In genomic region chr12:43154498-43155045, GRCh38 we compare ENCODE assay signal across 28 cellular contexts.
"Had no signal": no experiment of that assay in that cellular context is flagged by ENCODE, and none has a peak within 500 bp of the region (broad histone marks: within the 10 kb centered on the region; RNA-seq: fewer than 3 reads in every experiment).

No MANE protein-coding gene starts in this region.

- H3K36me3 ChIP-seq: Peyer's patch, SJCRH30 had no signal

- H3K4me3 ChIP-seq: Peyer's patch, SJCRH30 had no signal

- H3K4me2 ChIP-seq: SK-N-SH had no signal

- DNase-seq: activated CD4-positive, alpha-beta memory T cell treated with anti-CD3 and anti-CD28 coated beads for 36 hours; activated CD4-positive, alpha-beta T cell treated with anti-CD3 and anti-CD28 coated beads, Interleukin-2, amount 10 ng/mL, durations not matched to agents 24 days and 14 days; activated CD4-positive, CD25-positive, alpha-beta regulatory T cell treated with anti-CD3 and anti-CD28 coated beads, Interleukin-2, amount 50 U/mL, for 72 hours; activated CD8-positive, alpha-beta memory T cell treated with anti-CD3 and anti-CD28 coated beads for 24 hours; activated effector memory CD4-positive, alpha-beta T cell treated with anti-CD3 and anti-CD28 coated beads, Interleukin-2, amount 50 U/mL, for 16 hours; activated naive CD4-positive, alpha-beta T cell treated with Interleukin-2 at 50 U/mL for 16 hours; activated naive CD8-positive, alpha-beta T cell treated with anti-CD3 and anti-CD28 coated beads, Interleukin-2, amount 50 U/mL, for 24 hours; activated T-cell treated with anti-CD3 and anti-CD28 coated beads, Interleukin-2, amount 50 U/mL, for 4 hours; amniotic stem cell; NCI-H1092; NCI-H1417; NCI-H1930; NCI-H2171; NCI-H2227 treated with DMSO at 0.1 percent for 48 hours; NCI-H446 treated with DMSO at 0.1 percent for 48 hours; NCI-H524 treated with DMSO at 0.1 percent for 48 hours; NCI-H82; NK-92 treated with Interleukin-12 subunit alpha and Interleukin-12 subunit beta, amount 100 ng/mL, for 24 hours; Peyer's patch; Right ventricle myocardium superior; SJCRH30; SK-N-SH; SW 1271 had no signal

- H3K27me3 ChIP-seq: Peyer's patch, SJCRH30 had no signal

- H3K4me3 Mint-ChIP-seq: activated CD4-positive, alpha-beta memory T cell treated with anti-CD3 and anti-CD28 coated beads for 36 hours; activated CD4-positive, alpha-beta T cell treated with anti-CD3 and anti-CD28 coated beads, Interleukin-2, amount 10 ng/mL, durations not matched to agents 24 days and 14 days; activated naive CD8-positive, alpha-beta T cell treated with anti-CD3 and anti-CD28 coated beads, Interleukin-2, amount 50 U/mL, for 24 hours; activated T-cell treated with anti-CD3 and anti-CD28 coated beads, Interleukin-2, amount 50 U/mL, for 4 hours; brain; central memory CD8-positive, alpha-beta T cell; T-helper 1 cell treated with Interleukin-12 subunit alpha and Interleukin-12 subunit beta and Interleukin-4 antibody, amounts not matched to agents 30 μg/mL and 1 μg/mL, for 36 hours had no signal

- H3K27ac Mint-ChIP-seq: activated CD4-positive, alpha-beta memory T cell treated with anti-CD3 and anti-CD28 coated beads for 36 hours; activated CD4-positive, alpha-beta T cell treated with anti-CD3 and anti-CD28 coated beads, Interleukin-2, amount 10 ng/mL, durations not matched to agents 24 days and 14 days; activated naive CD4-positive, alpha-beta T cell treated with anti-CD3 and anti-CD28 coated beads, Interleukin-2, amount 50 U/mL, for 72 hours; activated naive CD8-positive, alpha-beta T cell treated with anti-CD3 and anti-CD28 coated beads, Interleukin-2, amount 50 U/mL, for 24 hours; brain; T-helper 1 cell treated with Interleukin-12 subunit alpha and Interleukin-12 subunit beta and Interleukin-4 antibody, amounts not matched to agents 30 μg/mL and 1 μg/mL, for 36 hours had no signal

- H3K36me3 Mint-ChIP-seq: activated CD4-positive, alpha-beta memory T cell treated with anti-CD3 and anti-CD28 coated beads for 36 hours; activated naive CD4-positive, alpha-beta T cell treated with anti-CD3 and anti-CD28 coated beads, Interleukin-2, amount 50 U/mL, for 72 hours; brain had no signal

- H3K9ac ChIP-seq: SK-N-SH had no signal

- H3K4me1 ChIP-seq: Peyer's patch, SJCRH30 had no signal

- ATAC-seq: activated naive CD4-positive, alpha-beta T cell treated with anti-CD3 and anti-CD28 coated beads, Interleukin-2, amount 50 U/mL, for 72 hours; activated naive CD8-positive, alpha-beta T cell treated with anti-CD3 and anti-CD28 coated beads, Interleukin-2, amount 50 U/mL, for 24 hours; activated T-cell treated with anti-CD3 and anti-CD28 coated beads, Interleukin-2, amount 50 U/mL, for 4 hours had no signal

- H3K27me3 Mint-ChIP-seq: activated CD4-positive, alpha-beta memory T cell treated with anti-CD3 and anti-CD28 coated beads for 36 hours; activated CD4-positive, alpha-beta T cell treated with anti-CD3 and anti-CD28 coated beads, Interleukin-2, amount 10 ng/mL, durations not matched to agents 24 days and 14 days; central memory CD8-positive, alpha-beta T cell had no signal

- H3K9me3 Mint-ChIP-seq: activated CD4-positive, alpha-beta memory T cell treated with anti-CD3 and anti-CD28 coated beads for 36 hours; activated CD4-positive, alpha-beta T cell treated with anti-CD3 and anti-CD28 coated beads, Interleukin-2, amount 10 ng/mL, durations not matched to agents 24 days and 14 days; activated naive CD8-positive, alpha-beta T cell treated with anti-CD3 and anti-CD28 coated beads, Interleukin-2, amount 50 U/mL, for 24 hours; T-helper 1 cell treated with Interleukin-12 subunit alpha and Interleukin-12 subunit beta and Interleukin-4 antibody, amounts not matched to agents 30 μg/mL and 1 μg/mL, for 36 hours had no signal

- H3K4me1 Mint-ChIP-seq: activated CD4-positive, alpha-beta T cell treated with anti-CD3 and anti-CD28 coated beads, Interleukin-2, amount 10 ng/mL, durations not matched to agents 24 days and 14 days; activated naive CD8-positive, alpha-beta T cell treated with anti-CD3 and anti-CD28 coated beads, Interleukin-2, amount 50 U/mL, for 24 hours; central memory CD8-positive, alpha-beta T cell had no signal

- H3K27ac ChIP-seq: Peyer's patch, RWPE1, SJCRH30 had no signal

- H3K9me3 ChIP-seq: Peyer's patch, SJCRH30, SK-N-SH had no signal
